14 cellular contexts compared by ENCODE assay signal in genomic region chr11:105740164-105740903, GRCh38.
A peak's percentile ranks its signal among the peaks of the same experiment; 100 is the strongest.
DNase-seq lines count a peak whose midpoint lies in the region; ATAC-seq, FAIRE-seq and TF ChIP-seq lines count a peak whose summit lies in the region.
"Had no signal": no experiment of that assay in that cellular context is flagged by ENCODE, and none has a peak within 500 bp of the region (broad histone marks: within the 10 kb centered on the region; RNA-seq: fewer than 3 reads in every experiment).

No MANE protein-coding gene starts in this region.

- no peaks in the 10 kb centered on the region for H3K27me3 ChIP-seq in GM23248 (replicated peaks; ENCODE audit: insufficient read depth)
- H3K27me3 ChIP-seq: neutrophil had no signal

- no peak overlapping the region for H2AFZ ChIP-seq in GM23248

- H3F3A ChIP-seq in GM23248 (ENCODE audit: insufficient read depth), result no peaks in the 10 kb centered on the region

- peak; percentile 80 for ATAC-seq in GM19328 (IDR thresholded peaks at IDR 0.05; ENCODE audit: unreplicated experiment)
- ATAC-seq in HG02610 (IDR thresholded peaks at IDR 0.05; ENCODE audit: unreplicated experiment), result peak; percentile 99
- ATAC-seq in HG03159 (IDR thresholded peaks at IDR 0.05; ENCODE audit: unreplicated experiment), result peak; percentile 99
- ATAC-seq: Panc1 had no signal

- no peak overlapping the region for H3K27ac ChIP-seq in GM23248
- H3K27ac ChIP-seq: neutrophil had no signal

- no peak for TF ChIP-seq POLR2A in GM12891 (IDR thresholded peaks at IDR 0.05; ENCODE audit: low read depth, low read length)

- H3K4me1 ChIP-seq in GM23248 (ENCODE audit: insufficient read depth), result no peaks in the 10 kb centered on the region

- in situ Hi-C loops in GM23248 (cut with MboI), result no loop called here

- H3K4me3 ChIP-seq in GM23248, result no peak overlapping the region
- H3K4me3 ChIP-seq: smooth muscle cell had no signal

- WGBS in GM23248 (ENCODE audit: low coverage in 1 of 2, low lambda C conversion rate in 2 of 2, missing lambda C conversion rate in 2 of 2), 2 experiments, result 32 to 42% methylated on average over 4 of the region's 4 CpGs

- H3K36me3 ChIP-seq in GM23248 (ENCODE audit: low read depth), result no peaks in the 10 kb centered on the region
- H3K36me3 ChIP-seq: neutrophil had no signal

- intact Hi-C loops in head of caudate nucleus (cut with DNase I), result no loop called here

- DNase-seq in GM12891 (ENCODE audit: insufficient read length, low spot score) (no peak), head of caudate nucleus (no peak), NOMO-1 treated with dmso at 0.1 percent for 144 hours (lab: John Stamatoyannopoulos, UW; ENCODE audit: unreplicated experiment) (no peak), GM23248 (no peak), nucleus accumbens (lab: John Stamatoyannopoulos, UW) (no peak)
- DNase-seq: 8988T, COR-L47, NCI-H2171 had no signal

- no peaks in the 10 kb centered on the region for H3K9me3 ChIP-seq in GM23248 (ENCODE audit: low read depth)
- H3K9me3 ChIP-seq: neutrophil had no signal

- no peaks in the 10 kb centered on the region for H4K20me1 ChIP-seq in GM23248 (ENCODE audit: insufficient read depth)

- peak; percentile 13 for FAIRE-seq in GM12891 (lab: Jason Lieb, UNC)

- H3K4me2 ChIP-seq in GM23248 (ENCODE audit: unreplicated experiment), result no peak overlapping the region
- H3K4me2 ChIP-seq: smooth muscle cell had no signal

- no peak overlapping the region for H3K9ac ChIP-seq in GM23248

- H3K79me2 ChIP-seq in GM23248 (ENCODE audit: insufficient read depth), result no peaks in the 10 kb centered on the region

- no peaks in the 10 kb centered on the region for H3K9me2 ChIP-seq in GM23248 (ENCODE audit: insufficient read depth)

TF ChIP-seq in GM12891, 5 proteins besides CTCF, POLR2A, EP300 and RAD21:
- TF ChIP-seq PAX5 (IDR thresholded peaks at IDR 0.05; ENCODE audit: insufficient read depth, low read length, severe bottlenecking) (no peak), TAF1 (IDR thresholded peaks at IDR 0.05; ENCODE audit: low read depth, low read length) (no peak), POU2F2 (IDR thresholded peaks at IDR 0.05; ENCODE audit: low read depth, low read length) (no peak), SPI1 (IDR thresholded peaks at IDR 0.05; ENCODE audit: low read depth, low read length) (no peak), POLR2AphosphoS5 (IDR thresholded peaks at IDR 0.05; ENCODE audit: low read depth, low read length) (no peak)
